12 cellular contexts compared by ENCODE assay signal in the genomic region with DNA sequence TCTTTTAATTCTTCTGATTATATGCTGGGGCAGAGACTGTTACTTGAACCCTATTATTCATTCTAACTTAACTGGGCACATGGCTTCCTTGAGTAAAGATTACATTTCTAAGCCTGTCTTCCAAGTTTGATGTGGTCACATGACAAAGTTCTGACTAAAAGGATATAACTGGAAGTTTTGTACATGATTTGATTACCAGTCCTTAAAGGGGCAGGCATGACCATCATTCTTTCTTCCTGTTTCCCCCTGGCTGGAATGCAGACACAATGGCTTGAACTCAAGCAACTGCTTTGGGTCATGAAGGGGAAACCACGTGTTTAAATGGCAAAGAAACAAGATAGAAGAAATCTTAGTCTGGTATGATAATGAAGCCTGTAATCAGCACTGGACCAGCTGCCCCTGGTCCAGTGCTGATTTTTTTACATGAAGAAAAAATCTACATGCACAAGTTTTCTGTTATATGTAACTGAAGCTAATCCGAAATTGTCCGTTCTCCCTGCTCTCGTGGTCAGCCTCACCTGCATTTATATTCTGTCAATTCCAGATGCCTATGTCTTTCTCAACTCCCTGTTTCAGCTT.
"Had no signal": no experiment of that assay in that cellular context is flagged by ENCODE, and none has a peak within 500 bp of the region (broad histone marks: within the 10 kb centered on the region; RNA-seq: fewer than 3 reads in every experiment).

No MANE protein-coding gene starts in this region.

- H3K9me3 ChIP-seq: lower lobe of right lung, neutrophil, stomach, thoracic aorta had no signal

- ATAC-seq: activated CD4-positive, CD25-positive, alpha-beta regulatory T cell treated with anti-CD3 and anti-CD28 coated beads, Interleukin-2, amount 50 U/mL, for 24 hours; lower lobe of right lung; naive thymus-derived CD4-positive, alpha-beta T cell; T-helper 17 cell had no signal

- H3K4me3 Mint-ChIP-seq: activated naive CD4-positive, alpha-beta T cell treated with anti-CD3 and anti-CD28 coated beads, Interleukin-2, amount 50 U/mL, for 24 hours; T-helper 17 cell had no signal

- H3K9me3 Mint-ChIP-seq: activated naive CD4-positive, alpha-beta T cell treated with anti-CD3 and anti-CD28 coated beads, Interleukin-2, amount 50 U/mL, for 24 hours had no signal

- H3K36me3 Mint-ChIP-seq: activated naive CD4-positive, alpha-beta T cell treated with anti-CD3 and anti-CD28 coated beads, Interleukin-2, amount 50 U/mL, for 24 hours had no signal

- H3K27ac ChIP-seq: lower lobe of right lung, neutrophil, stomach, thoracic aorta had no signal

- H3K27ac Mint-ChIP-seq: activated naive CD4-positive, alpha-beta T cell treated with anti-CD3 and anti-CD28 coated beads, Interleukin-2, amount 50 U/mL, for 24 hours; T-helper 17 cell had no signal

- H3K4me3 ChIP-seq: lower lobe of right lung, stomach, thoracic aorta had no signal

- H3K27me3 Mint-ChIP-seq: activated naive CD4-positive, alpha-beta T cell treated with anti-CD3 and anti-CD28 coated beads, Interleukin-2, amount 50 U/mL, for 24 hours had no signal

- H3K36me3 ChIP-seq: lower lobe of right lung, neutrophil, stomach, thoracic aorta had no signal

- DNase-seq: anterior cingulate cortex; hippocampal formation; lower lobe of right lung; naive thymus-derived CD4-positive, alpha-beta T cell; posterior cingulate gyrus; small intestine; stomach; T-helper 17 cell had no signal

- H3K27me3 ChIP-seq: neutrophil, stomach had no signal
